ENCODE assay signal across 1 cellular context in the genomic region with DNA sequence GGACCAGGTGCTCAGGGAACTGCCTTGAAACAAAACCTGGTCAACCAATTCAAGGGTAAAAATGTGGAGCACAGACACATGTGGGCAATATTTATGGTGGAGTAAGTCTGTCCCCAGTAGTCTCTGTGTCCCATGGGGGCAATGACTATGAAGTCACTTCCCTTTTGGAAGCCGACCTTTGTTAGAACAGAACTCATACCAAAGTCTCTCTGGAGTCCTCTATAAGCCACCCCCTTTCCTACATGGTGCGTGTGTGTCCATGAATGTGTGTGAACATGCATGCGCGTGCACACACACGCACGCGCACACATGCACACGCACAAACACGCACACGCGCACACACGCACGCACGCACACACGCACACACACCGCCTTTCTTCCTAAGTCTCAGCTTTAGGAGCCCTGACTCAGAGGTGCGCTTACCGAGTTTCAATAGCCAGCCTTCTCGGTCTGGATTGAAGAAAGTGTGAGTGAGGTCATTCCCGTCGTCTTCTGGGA.
TF ChIP-seq lines count a peak whose summit lies in the region.

No MANE protein-coding gene starts in this region.

TF ChIP-seq in GM12878, 131 proteins besides CTCF, POLR2A, EP300 and RAD21 (continued from another document and continues in another):
- TF ChIP-seq, protein P1, sequence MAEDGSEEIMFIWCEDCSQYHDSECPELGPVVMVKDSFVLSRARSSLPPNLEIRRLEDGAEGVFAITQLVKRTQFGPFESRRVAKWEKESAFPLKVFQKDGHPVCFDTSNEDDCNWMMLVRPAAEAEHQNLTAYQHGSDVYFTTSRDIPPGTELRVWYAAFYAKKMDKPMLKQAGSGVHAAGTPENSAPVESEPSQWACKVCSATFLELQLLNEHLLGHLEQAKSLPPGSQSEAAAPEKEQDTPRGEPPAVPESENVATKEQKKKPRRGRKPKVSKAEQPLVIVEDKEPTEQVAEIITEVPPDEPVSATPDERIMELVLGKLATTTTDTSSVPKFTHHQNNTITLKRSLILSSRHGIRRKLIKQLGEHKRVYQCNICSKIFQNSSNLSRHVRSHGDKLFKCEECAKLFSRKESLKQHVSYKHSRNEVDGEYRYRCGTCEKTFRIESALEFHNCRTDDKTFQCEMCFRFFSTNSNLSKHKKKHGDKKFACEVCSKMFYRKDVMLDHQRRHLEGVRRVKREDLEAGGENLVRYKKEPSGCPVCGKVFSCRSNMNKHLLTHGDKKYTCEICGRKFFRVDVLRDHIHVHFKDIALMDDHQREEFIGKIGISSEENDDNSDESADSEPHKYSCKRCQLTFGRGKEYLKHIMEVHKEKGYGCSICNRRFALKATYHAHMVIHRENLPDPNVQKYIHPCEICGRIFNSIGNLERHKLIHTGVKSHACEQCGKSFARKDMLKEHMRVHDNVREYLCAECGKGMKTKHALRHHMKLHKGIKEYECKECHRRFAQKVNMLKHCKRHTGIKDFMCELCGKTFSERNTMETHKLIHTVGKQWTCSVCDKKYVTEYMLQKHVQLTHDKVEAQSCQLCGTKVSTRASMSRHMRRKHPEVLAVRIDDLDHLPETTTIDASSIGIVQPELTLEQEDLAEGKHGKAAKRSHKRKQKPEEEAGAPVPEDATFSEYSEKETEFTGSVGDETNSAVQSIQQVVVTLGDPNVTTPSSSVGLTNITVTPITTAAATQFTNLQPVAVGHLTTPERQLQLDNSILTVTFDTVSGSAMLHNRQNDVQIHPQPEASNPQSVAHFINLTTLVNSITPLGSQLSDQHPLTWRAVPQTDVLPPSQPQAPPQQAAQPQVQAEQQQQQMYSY (CRISPR knock-in tag; IDR thresholded peaks at IDR 0.05) = no peak
- TF ChIP-seq, protein P2, sequence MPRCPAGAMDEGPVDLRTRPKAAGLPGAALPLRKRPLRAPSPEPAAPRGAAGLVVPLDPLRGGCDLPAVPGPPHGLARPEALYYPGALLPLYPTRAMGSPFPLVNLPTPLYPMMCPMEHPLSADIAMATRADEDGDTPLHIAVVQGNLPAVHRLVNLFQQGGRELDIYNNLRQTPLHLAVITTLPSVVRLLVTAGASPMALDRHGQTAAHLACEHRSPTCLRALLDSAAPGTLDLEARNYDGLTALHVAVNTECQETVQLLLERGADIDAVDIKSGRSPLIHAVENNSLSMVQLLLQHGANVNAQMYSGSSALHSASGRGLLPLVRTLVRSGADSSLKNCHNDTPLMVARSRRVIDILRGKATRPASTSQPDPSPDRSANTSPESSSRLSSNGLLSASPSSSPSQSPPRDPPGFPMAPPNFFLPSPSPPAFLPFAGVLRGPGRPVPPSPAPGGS (IDR thresholded peaks at IDR 0.05; ENCODE audit: borderline replicate concordance, insufficient read depth, low read depth, low read length, poor library complexity, severe bottlenecking) = peak; percentile 98
- TF ChIP-seq NBN (IDR thresholded peaks at IDR 0.05) = no peak
- TF ChIP-seq LARP7 (IDR thresholded peaks at IDR 0.05) = no peak; the same call in 1 of the 2 replicates
- TF ChIP-seq ASH2L (IDR thresholded peaks at IDR 0.05; ENCODE audit: borderline replicate concordance, low read depth) = no peak
- TF ChIP-seq, protein P3, sequence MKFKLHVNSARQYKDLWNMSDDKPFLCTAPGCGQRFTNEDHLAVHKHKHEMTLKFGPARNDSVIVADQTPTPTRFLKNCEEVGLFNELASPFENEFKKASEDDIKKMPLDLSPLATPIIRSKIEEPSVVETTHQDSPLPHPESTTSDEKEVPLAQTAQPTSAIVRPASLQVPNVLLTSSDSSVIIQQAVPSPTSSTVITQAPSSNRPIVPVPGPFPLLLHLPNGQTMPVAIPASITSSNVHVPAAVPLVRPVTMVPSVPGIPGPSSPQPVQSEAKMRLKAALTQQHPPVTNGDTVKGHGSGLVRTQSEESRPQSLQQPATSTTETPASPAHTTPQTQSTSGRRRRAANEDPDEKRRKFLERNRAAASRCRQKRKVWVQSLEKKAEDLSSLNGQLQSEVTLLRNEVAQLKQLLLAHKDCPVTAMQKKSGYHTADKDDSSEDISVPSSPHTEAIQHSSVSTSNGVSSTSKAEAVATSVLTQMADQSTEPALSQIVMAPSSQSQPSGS (IDR thresholded peaks at IDR 0.05; ENCODE audit: low read length) = no peak
- no peak for TF ChIP-seq MTA2 (IDR thresholded peaks at IDR 0.05; ENCODE audit: low read depth)
- TF ChIP-seq, protein P4, sequence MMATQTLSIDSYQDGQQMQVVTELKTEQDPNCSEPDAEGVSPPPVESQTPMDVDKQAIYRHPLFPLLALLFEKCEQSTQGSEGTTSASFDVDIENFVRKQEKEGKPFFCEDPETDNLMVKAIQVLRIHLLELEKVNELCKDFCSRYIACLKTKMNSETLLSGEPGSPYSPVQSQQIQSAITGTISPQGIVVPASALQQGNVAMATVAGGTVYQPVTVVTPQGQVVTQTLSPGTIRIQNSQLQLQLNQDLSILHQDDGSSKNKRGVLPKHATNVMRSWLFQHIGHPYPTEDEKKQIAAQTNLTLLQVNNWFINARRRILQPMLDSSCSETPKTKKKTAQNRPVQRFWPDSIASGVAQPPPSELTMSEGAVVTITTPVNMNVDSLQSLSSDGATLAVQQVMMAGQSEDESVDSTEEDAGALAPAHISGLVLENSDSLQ (IDR thresholded peaks at IDR 0.05) = no peak
- TF ChIP-seq SUPT20H (IDR thresholded peaks at IDR 0.05; ENCODE audit: borderline replicate concordance, control insufficient read depth, low read depth, low read length) = no peak
- no peak for TF ChIP-seq YY1 (IDR thresholded peaks at IDR 0.05; ENCODE audit: low read depth, low read length)
- no peak for TF ChIP-seq MXI1 (IDR thresholded peaks at IDR 0.05; ENCODE audit: low read depth, low read length)
- TF ChIP-seq, protein P5, sequence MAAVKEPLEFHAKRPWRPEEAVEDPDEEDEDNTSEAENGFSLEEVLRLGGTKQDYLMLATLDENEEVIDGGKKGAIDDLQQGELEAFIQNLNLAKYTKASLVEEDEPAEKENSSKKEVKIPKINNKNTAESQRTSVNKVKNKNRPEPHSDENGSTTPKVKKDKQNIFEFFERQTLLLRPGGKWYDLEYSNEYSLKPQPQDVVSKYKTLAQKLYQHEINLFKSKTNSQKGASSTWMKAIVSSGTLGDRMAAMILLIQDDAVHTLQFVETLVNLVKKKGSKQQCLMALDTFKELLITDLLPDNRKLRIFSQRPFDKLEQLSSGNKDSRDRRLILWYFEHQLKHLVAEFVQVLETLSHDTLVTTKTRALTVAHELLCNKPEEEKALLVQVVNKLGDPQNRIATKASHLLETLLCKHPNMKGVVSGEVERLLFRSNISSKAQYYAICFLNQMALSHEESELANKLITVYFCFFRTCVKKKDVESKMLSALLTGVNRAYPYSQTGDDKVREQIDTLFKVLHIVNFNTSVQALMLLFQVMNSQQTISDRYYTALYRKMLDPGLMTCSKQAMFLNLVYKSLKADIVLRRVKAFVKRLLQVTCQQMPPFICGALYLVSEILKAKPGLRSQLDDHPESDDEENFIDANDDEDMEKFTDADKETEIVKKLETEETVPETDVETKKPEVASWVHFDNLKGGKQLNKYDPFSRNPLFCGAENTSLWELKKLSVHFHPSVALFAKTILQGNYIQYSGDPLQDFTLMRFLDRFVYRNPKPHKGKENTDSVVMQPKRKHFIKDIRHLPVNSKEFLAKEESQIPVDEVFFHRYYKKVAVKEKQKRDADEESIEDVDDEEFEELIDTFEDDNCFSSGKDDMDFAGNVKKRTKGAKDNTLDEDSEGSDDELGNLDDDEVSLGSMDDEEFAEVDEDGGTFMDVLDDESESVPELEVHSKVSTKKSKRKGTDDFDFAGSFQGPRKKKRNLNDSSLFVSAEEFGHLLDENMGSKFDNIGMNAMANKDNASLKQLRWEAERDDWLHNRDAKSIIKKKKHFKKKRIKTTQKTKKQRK (IDR thresholded peaks at IDR 0.05; ENCODE audit: low read depth, low read length) = no peak
- TF ChIP-seq TCF7 (IDR thresholded peaks at IDR 0.05; ENCODE audit: borderline replicate concordance) = no peak
- TF ChIP-seq BACH1 (IDR thresholded peaks at IDR 0.05; ENCODE audit: borderline replicate concordance) = 0 out of 2 replicates have a peak, but pooled peaks have one; percentile 36
- TF ChIP-seq SMARCA5 (IDR thresholded peaks at IDR 0.05) = 0 out of 2 replicates have a peak, but pooled peaks have one; percentile 59
- no peak for TF ChIP-seq NR2C1 (IDR thresholded peaks at IDR 0.05)
- TF ChIP-seq PAX5 (IDR thresholded peaks at IDR 0.05; ENCODE audit: borderline replicate concordance, low read depth, low read length) = no peak
- TF ChIP-seq MEF2B (IDR thresholded peaks at IDR 0.05; ENCODE audit: partially characterized antibody, poor library complexity, severe bottlenecking) = peak; percentile 77
- no peak for TF ChIP-seq SMC3 (IDR thresholded peaks at IDR 0.05; ENCODE audit: borderline replicate concordance, low read length)
- TF ChIP-seq, protein P6, sequence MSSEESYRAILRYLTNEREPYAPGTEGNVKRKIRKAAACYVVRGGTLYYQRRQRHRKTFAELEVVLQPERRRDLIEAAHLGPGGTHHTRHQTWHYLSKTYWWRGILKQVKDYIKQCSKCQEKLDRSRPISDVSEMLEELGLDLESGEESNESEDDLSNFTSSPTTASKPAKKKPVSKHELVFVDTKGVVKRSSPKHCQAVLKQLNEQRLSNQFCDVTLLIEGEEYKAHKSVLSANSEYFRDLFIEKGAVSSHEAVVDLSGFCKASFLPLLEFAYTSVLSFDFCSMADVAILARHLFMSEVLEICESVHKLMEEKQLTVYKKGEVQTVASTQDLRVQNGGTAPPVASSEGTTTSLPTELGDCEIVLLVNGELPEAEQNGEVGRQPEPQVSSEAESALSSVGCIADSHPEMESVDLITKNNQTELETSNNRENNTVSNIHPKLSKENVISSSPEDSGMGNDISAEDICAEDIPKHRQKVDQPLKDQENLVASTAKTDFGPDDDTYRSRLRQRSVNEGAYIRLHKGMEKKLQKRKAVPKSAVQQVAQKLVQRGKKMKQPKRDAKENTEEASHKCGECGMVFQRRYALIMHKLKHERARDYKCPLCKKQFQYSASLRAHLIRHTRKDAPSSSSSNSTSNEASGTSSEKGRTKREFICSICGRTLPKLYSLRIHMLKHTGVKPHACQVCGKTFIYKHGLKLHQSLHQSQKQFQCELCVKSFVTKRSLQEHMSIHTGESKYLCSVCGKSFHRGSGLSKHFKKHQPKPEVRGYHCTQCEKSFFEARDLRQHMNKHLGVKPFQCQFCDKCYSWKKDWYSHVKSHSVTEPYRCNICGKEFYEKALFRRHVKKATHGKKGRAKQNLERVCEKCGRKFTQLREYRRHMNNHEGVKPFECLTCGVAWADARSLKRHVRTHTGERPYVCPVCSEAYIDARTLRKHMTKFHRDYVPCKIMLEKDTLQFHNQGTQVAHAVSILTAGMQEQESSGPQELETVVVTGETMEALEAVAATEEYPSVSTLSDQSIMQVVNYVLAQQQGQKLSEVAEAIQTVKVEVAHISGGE (CRISPR knock-in tag; IDR thresholded peaks at IDR 0.05) = no peak
- no peak for TF ChIP-seq NRF1 (conservative IDR thresholded peaks at IDR 0.05; ENCODE audit: low read depth, low read length)
- TF ChIP-seq, protein P7, sequence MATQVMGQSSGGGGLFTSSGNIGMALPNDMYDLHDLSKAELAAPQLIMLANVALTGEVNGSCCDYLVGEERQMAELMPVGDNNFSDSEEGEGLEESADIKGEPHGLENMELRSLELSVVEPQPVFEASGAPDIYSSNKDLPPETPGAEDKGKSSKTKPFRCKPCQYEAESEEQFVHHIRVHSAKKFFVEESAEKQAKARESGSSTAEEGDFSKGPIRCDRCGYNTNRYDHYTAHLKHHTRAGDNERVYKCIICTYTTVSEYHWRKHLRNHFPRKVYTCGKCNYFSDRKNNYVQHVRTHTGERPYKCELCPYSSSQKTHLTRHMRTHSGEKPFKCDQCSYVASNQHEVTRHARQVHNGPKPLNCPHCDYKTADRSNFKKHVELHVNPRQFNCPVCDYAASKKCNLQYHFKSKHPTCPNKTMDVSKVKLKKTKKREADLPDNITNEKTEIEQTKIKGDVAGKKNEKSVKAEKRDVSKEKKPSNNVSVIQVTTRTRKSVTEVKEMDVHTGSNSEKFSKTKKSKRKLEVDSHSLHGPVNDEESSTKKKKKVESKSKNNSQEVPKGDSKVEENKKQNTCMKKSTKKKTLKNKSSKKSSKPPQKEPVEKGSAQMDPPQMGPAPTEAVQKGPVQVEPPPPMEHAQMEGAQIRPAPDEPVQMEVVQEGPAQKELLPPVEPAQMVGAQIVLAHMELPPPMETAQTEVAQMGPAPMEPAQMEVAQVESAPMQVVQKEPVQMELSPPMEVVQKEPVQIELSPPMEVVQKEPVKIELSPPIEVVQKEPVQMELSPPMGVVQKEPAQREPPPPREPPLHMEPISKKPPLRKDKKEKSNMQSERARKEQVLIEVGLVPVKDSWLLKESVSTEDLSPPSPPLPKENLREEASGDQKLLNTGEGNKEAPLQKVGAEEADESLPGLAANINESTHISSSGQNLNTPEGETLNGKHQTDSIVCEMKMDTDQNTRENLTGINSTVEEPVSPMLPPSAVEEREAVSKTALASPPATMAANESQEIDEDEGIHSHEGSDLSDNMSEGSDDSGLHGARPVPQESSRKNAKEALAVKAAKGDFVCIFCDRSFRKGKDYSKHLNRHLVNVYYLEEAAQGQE (IDR thresholded peaks at IDR 0.05; ENCODE audit: low read depth, low read length) = no peak
- TF ChIP-seq GABPA (IDR thresholded peaks at IDR 0.05; ENCODE audit: low read depth) = no peak
- TF ChIP-seq POLR2AphosphoS2 (IDR thresholded peaks at IDR 0.05; ENCODE audit: low read depth, low read length) = 0 out of 2 replicates have a peak, but pooled peaks have one; percentile 45
- TF ChIP-seq, protein P8, sequence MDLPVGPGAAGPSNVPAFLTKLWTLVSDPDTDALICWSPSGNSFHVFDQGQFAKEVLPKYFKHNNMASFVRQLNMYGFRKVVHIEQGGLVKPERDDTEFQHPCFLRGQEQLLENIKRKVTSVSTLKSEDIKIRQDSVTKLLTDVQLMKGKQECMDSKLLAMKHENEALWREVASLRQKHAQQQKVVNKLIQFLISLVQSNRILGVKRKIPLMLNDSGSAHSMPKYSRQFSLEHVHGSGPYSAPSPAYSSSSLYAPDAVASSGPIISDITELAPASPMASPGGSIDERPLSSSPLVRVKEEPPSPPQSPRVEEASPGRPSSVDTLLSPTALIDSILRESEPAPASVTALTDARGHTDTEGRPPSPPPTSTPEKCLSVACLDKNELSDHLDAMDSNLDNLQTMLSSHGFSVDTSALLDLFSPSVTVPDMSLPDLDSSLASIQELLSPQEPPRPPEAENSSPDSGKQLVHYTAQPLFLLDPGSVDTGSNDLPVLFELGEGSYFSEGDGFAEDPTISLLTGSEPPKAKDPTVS (IDR thresholded peaks at IDR 0.05; ENCODE audit: low read depth, low read length) = no peak
- no peak for TF ChIP-seq BRCA1 (IDR thresholded peaks at IDR 0.05; ENCODE audit: low read depth, low read length)
- TF ChIP-seq NR2F1 (conservative IDR thresholded peaks at IDR 0.05) = no peak
- no peak for TF ChIP-seq CHD1 (IDR thresholded peaks at IDR 0.05; ENCODE audit: low read depth, low read length)
- TF ChIP-seq SUZ12 (IDR thresholded peaks at IDR 0.05; ENCODE audit: unreplicated experiment) = no peak
- TF ChIP-seq SRF (IDR thresholded peaks at IDR 0.05; ENCODE audit: low read depth in 2 of 2, low read length in 2 of 2) = no peak
- TF ChIP-seq SPI1 (IDR thresholded peaks at IDR 0.05; ENCODE audit: borderline replicate concordance, insufficient read depth, low read depth, low read length) = peak; percentile 39; the same call in 1 of the 2 replicates
- no peak for TF ChIP-seq RELA (IDR thresholded peaks at IDR 0.05; ENCODE audit: borderline replicate concordance, partially characterized antibody)
- peak; percentile 87 for TF ChIP-seq TCF3 (IDR thresholded peaks at IDR 0.05; ENCODE audit: borderline replicate concordance, insufficient read depth, low read depth, low read length)
